10 cellular contexts compared by ENCODE assay signal in the genomic region with DNA sequence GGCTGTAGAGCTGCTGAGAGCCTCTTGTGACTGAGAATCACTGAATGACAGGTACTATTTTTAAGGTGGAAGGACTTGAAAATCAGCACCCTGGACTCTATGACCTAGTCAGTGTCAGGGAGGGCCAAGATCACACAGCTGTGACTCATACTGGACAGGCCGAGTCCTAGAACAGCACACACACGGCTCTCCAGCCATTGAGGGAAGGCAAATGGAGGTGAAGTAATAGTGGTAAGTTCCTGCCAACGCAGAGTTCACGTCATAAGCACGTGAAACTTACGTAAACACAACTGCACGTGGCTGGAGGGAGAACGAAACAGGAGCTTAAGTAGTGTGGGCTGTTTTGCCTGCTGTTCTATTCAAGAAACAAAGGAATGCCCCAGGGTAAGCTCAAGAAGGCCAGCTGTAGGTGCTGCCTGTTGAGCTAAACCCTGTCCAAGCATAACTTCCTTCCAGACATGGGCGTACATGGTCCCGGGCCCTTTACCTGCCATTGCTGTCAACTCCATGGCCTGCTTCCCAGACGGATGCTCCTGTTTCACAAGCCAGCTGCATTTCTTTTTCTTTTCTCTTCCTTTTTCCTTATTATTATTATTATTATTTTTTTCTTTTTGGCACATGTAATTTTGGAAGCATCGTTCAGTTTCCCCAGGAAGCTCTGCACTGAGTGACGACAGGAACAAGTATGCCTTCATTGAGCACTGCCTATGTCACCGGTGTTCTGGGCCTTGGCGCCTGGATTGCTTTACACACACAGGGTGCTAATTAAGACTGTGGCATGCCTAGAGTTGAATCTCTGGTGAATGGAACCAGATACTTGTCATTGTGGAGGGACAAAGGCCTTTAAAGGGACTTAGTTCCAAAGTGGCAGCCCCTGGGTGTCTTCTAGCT. TPM values are rescaled to one million over a fixed set of nuclear protein-coding genes. Genes with fewer than 3 reads are reported as not detected.
DNase-seq lines count a peak whose midpoint lies in the region; ATAC-seq and TF ChIP-seq lines count a peak whose summit lies in the region.
"Had no signal": no experiment of that assay in that cellular context is flagged by ENCODE, and none has a peak within 500 bp of the region (broad histone marks: within the 10 kb centered on the region; RNA-seq: fewer than 3 reads in every experiment).

No MANE protein-coding gene starts in this region.

- H3K4me2 ChIP-seq in Karpas-422 (ENCODE audit: low read depth, low read length, poor library complexity, severe bottlenecking) = no peak overlapping the region

- H3K27ac ChIP-seq in ACC112 (ENCODE audit: low read depth, low read length) (peak overlapping the region; percentile 59; the same call in 1 of the 2 replicates), Karpas-422 (ENCODE audit: low read length) (no peak overlapping the region)

- H2AFZ ChIP-seq in ACC112 (ENCODE audit: low read length, unreplicated experiment) (no peak overlapping the region), Karpas-422 (ENCODE audit: low read length) (peak overlapping the region; percentile 70; the same call in 1 of the 2 replicates)

- no peaks in the 10 kb centered on the region for H3K9me3 ChIP-seq in Karpas-422 (ENCODE audit: low read length)

- H3K79me2 ChIP-seq in ACC112 (ENCODE audit: control insufficient read depth, insufficient read depth, low read length, unreplicated experiment) (no peaks in the 10 kb centered on the region), Karpas-422 (ENCODE audit: low read length) (no peaks in the 10 kb centered on the region)

- no peaks in the 10 kb centered on the region for H3K36me3 Mint-ChIP-seq in activated CD4-positive, alpha-beta T cell treated with anti-CD3 and anti-CD28 coated beads, Interleukin-2, amount 10 ng/mL, durations not matched to agents 7 days and 5 days (ENCODE audit: low read depth)
- peaks cover 23% of the 10 kb centered on the region for H3K36me3 Mint-ChIP-seq in activated naive CD8-positive, alpha-beta T cell treated with anti-CD3 and anti-CD28 coated beads for 36 hours
- H3K36me3 Mint-ChIP-seq: CD4-positive, CD25-positive, alpha-beta regulatory T cell had no signal

- H3K9me3 Mint-ChIP-seq in activated CD4-positive, alpha-beta T cell treated with anti-CD3 and anti-CD28 coated beads, Interleukin-2, amount 10 ng/mL, durations not matched to agents 7 days and 5 days = no peaks in the 10 kb centered on the region
- H3K9me3 Mint-ChIP-seq in activated naive CD8-positive, alpha-beta T cell treated with anti-CD3 and anti-CD28 coated beads for 36 hours = peaks cover 2% of the 10 kb centered on the region
- H3K9me3 Mint-ChIP-seq: activated B cell treated with CpG ODN at 0.5 μM for 24 hours; CD4-positive, CD25-positive, alpha-beta regulatory T cell had no signal

- no peak for TF ChIP-seq CTCF in cardiac fibroblast (IDR thresholded peaks at IDR 0.05; ENCODE audit: low read depth, low read length)

- no peak overlapping the region for H3K9ac ChIP-seq in Karpas-422 (ENCODE audit: low read length)

- no peaks in the 10 kb centered on the region for H3K27me3 Mint-ChIP-seq in activated CD4-positive, alpha-beta T cell treated with anti-CD3 and anti-CD28 coated beads, Interleukin-2, amount 10 ng/mL, durations not matched to agents 7 days and 5 days
- H3K27me3 Mint-ChIP-seq in activated naive CD8-positive, alpha-beta T cell treated with anti-CD3 and anti-CD28 coated beads for 36 hours = no peaks in the 10 kb centered on the region
- H3K27me3 Mint-ChIP-seq: CD4-positive, CD25-positive, alpha-beta regulatory T cell had no signal

- POLR2A ChIA-PET in activated CD4-positive, alpha-beta T cell treated with anti-CD3 and anti-CD28 coated beads, Interleukin-2, amount 10 ng/mL, durations not matched to agents 7 days and 5 days (lab: Charles Lee) = no interaction called here

- no peaks in the 10 kb centered on the region for H3K9me2 ChIP-seq in Karpas-422 (replicated peaks; ENCODE audit: insufficient read depth, low read length)

- H3K4me1 Mint-ChIP-seq in activated CD4-positive, alpha-beta T cell treated with anti-CD3 and anti-CD28 coated beads, Interleukin-2, amount 10 ng/mL, durations not matched to agents 7 days and 5 days = peaks cover 66% of the 10 kb centered on the region
- peaks cover 68% of the 10 kb centered on the region for H3K4me1 Mint-ChIP-seq in activated naive CD8-positive, alpha-beta T cell treated with anti-CD3 and anti-CD28 coated beads for 36 hours

- CTCF ChIA-PET in activated CD4-positive, alpha-beta T cell treated with anti-CD3 and anti-CD28 coated beads, Interleukin-2, amount 10 ng/mL, durations not matched to agents 7 days and 5 days (lab: Charles Lee) = interaction anchor here (0.7 to 3.8 kb wide), 11 partner anchors 11 to 61 kb away, joined by 3 to 16 read pairs (median 3); partner anchors contain the start of gene LCP2

- no peak overlapping the region for H3K4me3 Mint-ChIP-seq in activated CD4-positive, alpha-beta T cell treated with anti-CD3 and anti-CD28 coated beads, Interleukin-2, amount 10 ng/mL, durations not matched to agents 7 days and 5 days
- H3K4me3 Mint-ChIP-seq in activated naive CD8-positive, alpha-beta T cell treated with anti-CD3 and anti-CD28 coated beads for 36 hours = no peak overlapping the region
- H3K4me3 Mint-ChIP-seq: activated B cell treated with CpG ODN at 0.5 μM for 24 hours; CD4-positive, CD25-positive, alpha-beta regulatory T cell had no signal

- H3K4me1 ChIP-seq in ACC112 (ENCODE audit: control insufficient read depth, insufficient read depth, low read length, unreplicated experiment) (peaks cover 18% of the 10 kb centered on the region), Karpas-422 (ENCODE audit: low read length) (peaks cover 45% of the 10 kb centered on the region)

- H4K20me1 ChIP-seq in Karpas-422 (ENCODE audit: insufficient read depth, low read depth, low read length) = no peaks in the 10 kb centered on the region

- H3K27ac Mint-ChIP-seq in activated CD4-positive, alpha-beta T cell treated with anti-CD3 and anti-CD28 coated beads, Interleukin-2, amount 10 ng/mL, durations not matched to agents 7 days and 5 days = no peak overlapping the region
- no peak overlapping the region for H3K27ac Mint-ChIP-seq in activated naive CD8-positive, alpha-beta T cell treated with anti-CD3 and anti-CD28 coated beads for 36 hours
- H3K27ac Mint-ChIP-seq: activated B cell treated with CpG ODN at 0.5 μM for 24 hours had no signal

- H3K36me3 ChIP-seq in ACC112 (ENCODE audit: insufficient read depth, low read length) (no peaks in the 10 kb centered on the region), Karpas-422 (ENCODE audit: insufficient read depth, low read length) (no peaks in the 10 kb centered on the region)

- H3K27me3 ChIP-seq in ACC112 (ENCODE audit: insufficient read depth, low read length) (peaks cover 9% of the 10 kb centered on the region; the same call in 1 of the 2 replicates), Karpas-422 (ENCODE audit: low read length) (no peaks in the 10 kb centered on the region)

- DNase-seq in Karpas-422 (peak; percentile 68), cardiac fibroblast (ENCODE audit: low read depth in 2 of 2) (peak; percentile 87 to 93), medulla oblongata (ENCODE audit: extremely low spot score) (peak; percentile 66)
- no peak for DNase-seq in activated CD4-positive, alpha-beta T cell treated with anti-CD3 and anti-CD28 coated beads, Interleukin-2, amount 10 ng/mL, durations not matched to agents 7 days and 5 days
- no peak for DNase-seq in activated naive CD8-positive, alpha-beta T cell treated with anti-CD3 and anti-CD28 coated beads for 36 hours
- DNase-seq: activated B cell treated with CpG ODN at 0.5 μM for 24 hours; CD4-positive, CD25-positive, alpha-beta regulatory T cell had no signal

- H3K4me3 ChIP-seq in ACC112 (ENCODE audit: low read depth, low read length) = no peak overlapping the region
- no peak overlapping the region for H3K4me3 ChIP-seq in Karpas-422 (ENCODE audit: low read length)
- H3K4me3 ChIP-seq in cardiac fibroblast (replicated peaks in 1 of 2; ENCODE audit: low read depth in 2 of 2, low read length in 2 of 2) = no peak overlapping the region

- no peak for ATAC-seq in GM19395 (IDR thresholded peaks at IDR 0.05; ENCODE audit: unreplicated experiment)
- no peak for ATAC-seq in GM18868 (IDR thresholded peaks at IDR 0.05; ENCODE audit: unreplicated experiment)

RNA-seq across cellular contexts. Expression of gene LCP2, which starts 10.2 kb away (rescaled TPM):
- total RNA-seq in Karpas-422 (2014; rRNA removed; shearing (Covaris generic); ENCODE audit: low replicate concordance) = 0.22 and 0.82 TPM in 2 replicates
- total RNA-seq in activated CD4-positive, alpha-beta T cell treated with anti-CD3 and anti-CD28 coated beads, Interleukin-2, amount 10 ng/mL, durations not matched to agents 7 days and 5 days = 100 to 1,000 TPM; 285 to 309 TPM
- 100 to 1,000 TPM; 192 to 199 TPM for total RNA-seq in activated naive CD8-positive, alpha-beta T cell treated with anti-CD3 and anti-CD28 coated beads for 36 hours

Comparison
In these comparisons a context has a peak if more than half of its experiments do, and no peak if none do; other contexts are left out.
1. DNase-seq: peak in Karpas-422 (single experiment), cardiac fibroblast (2 of 2) and medulla oblongata (single experiment); none in activated CD4-positive, alpha-beta T cell treated with anti-CD3 and anti-CD28 coated beads, Interleukin-2, amount 10 ng/mL, durations not matched to agents 7 days and 5 days (single experiment) and activated naive CD8-positive, alpha-beta T cell treated with anti-CD3 and anti-CD28 coated beads for 36 hours (single experiment).
2. RNA of gene LCP2, which starts 10.2 kb away (total RNA-seq): 285 to 309 TPM in activated CD4-positive, alpha-beta T cell treated with anti-CD3 and anti-CD28 coated beads, Interleukin-2, amount 10 ng/mL, durations not matched to agents 7 days and 5 days and 192 to 199 TPM in activated naive CD8-positive, alpha-beta T cell treated with anti-CD3 and anti-CD28 coated beads for 36 hours; 0.22 to 0.82 TPM in Karpas-422; every median in the first group is over 100 times any median in the second.